Comparison of ENCODE assay signal across 9 cellular contexts in the genomic region with DNA sequence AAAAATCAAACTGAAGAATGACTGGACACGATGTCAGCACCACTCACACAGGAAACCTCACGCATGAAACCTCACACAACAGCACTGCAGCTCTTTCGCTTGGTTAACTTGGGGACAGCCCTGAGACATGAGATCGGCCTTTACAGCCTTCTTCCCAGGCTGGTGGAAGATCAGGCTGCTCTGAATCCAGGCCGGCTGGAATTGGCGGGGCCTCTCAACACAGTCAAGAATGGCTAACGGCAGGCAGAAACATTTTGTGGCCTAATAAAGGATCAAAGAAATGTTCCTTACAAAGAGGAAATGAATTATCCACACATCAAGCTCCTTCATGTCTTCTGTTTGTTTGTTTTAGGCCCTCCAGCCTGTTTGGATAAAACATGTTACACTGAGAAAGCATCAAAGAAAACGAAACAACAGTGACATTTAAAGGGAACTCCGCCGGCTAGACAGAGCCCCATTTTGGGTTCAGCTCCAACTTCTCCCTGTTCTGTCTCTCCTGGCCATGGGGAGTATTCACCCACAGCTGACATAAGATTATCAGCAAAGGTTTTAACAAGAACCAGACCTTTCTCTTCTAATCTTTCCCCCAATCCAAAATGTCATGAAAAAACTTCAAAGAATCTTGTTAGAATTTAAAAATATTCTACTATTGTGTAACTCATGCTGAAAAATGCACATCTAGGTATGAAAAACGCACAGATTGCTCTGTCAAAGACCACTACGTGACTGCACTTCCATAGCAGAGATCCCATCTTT.
A peak's percentile ranks its signal among the peaks of the same experiment; 100 is the strongest.
DNase-seq lines count a peak whose midpoint lies in the region; ATAC-seq and TF ChIP-seq lines count a peak whose summit lies in the region.
"Had no signal": no experiment of that assay in that cellular context is flagged by ENCODE, and none has a peak within 500 bp of the region (broad histone marks: within the 10 kb centered on the region; RNA-seq: fewer than 3 reads in every experiment).

No MANE protein-coding gene starts in this region.

- H3K4me3 Mint-ChIP-seq in CD8-positive, alpha-beta T cell: no peak overlapping the region

- H3K27me3 Mint-ChIP-seq in CD8-positive, alpha-beta T cell (ENCODE audit: low read depth): no peaks in the 10 kb centered on the region

- ATAC-seq in CD8-positive, alpha-beta T cell: peak; percentile 44
- peak in 2 of 4 donors; percentile 54 to 65 for ATAC-seq in psoas muscle
- no peak for ATAC-seq in GM18868 (IDR thresholded peaks at IDR 0.05; ENCODE audit: unreplicated experiment)
- ATAC-seq in HG03095 (IDR thresholded peaks at IDR 0.05; ENCODE audit: unreplicated experiment): no peak

- no peak overlapping the region for H3K4me3 ChIP-seq in CD8-positive, alpha-beta T cell (ENCODE audit: low read depth, low read length)
- H3K4me3 ChIP-seq in fibroblast of mammary gland (ENCODE audit: control insufficient read depth, low read depth, low read length): peak overlapping the region; percentile 3
- H3K4me3 ChIP-seq in psoas muscle: peak overlapping the region; percentile 49

- H3K36me3 ChIP-seq in CD8-positive, alpha-beta T cell (ENCODE audit: insufficient read depth, low read length): no peaks in the 10 kb centered on the region
- H3K36me3 ChIP-seq in psoas muscle (ENCODE audit: insufficient read depth in 1 of 2, low read depth in 1 of 2): no peaks in the 10 kb centered on the region

- no peak overlapping the region for H3K27ac Mint-ChIP-seq in CD8-positive, alpha-beta T cell

- in situ Hi-C loops in SK-MEL-5 (cut with HindIII; ENCODE audit: low pct_unique_long_range_greater_than_20kb, low sequenced_read_pairs) (no loop called here), ACHN (cut with HindIII; ENCODE audit: low pct_ligation_motif_present, low pct_unique_long_range_greater_than_20kb, low sequenced_read_pairs) (no loop called here)

- H3K27me3 ChIP-seq in CD8-positive, alpha-beta T cell (ENCODE audit: insufficient read depth, low read length): no peaks in the 10 kb centered on the region
- no peaks in the 10 kb centered on the region for H3K27me3 ChIP-seq in psoas muscle (ENCODE audit: insufficient read depth in 3 of 3, low read length in 2 of 3)

- no peak for DNase-seq in CD8-positive, alpha-beta T cell
- DNase-seq in SK-MEL-5 (ENCODE audit: low read depth, low spot score) (peak; percentile 13), fibroblast of mammary gland (ENCODE audit: low read depth) (peak; percentile 50), psoas muscle (no peak), ACHN (no peak)
- DNase-seq in activated CD4-positive, alpha-beta T cell treated with anti-CD3 and anti-CD28 coated beads, Interleukin-2, amount 50 U/mL, for 4 hours: no peak
- DNase-seq: RPMI8226 had no signal

- H3K4me1 Mint-ChIP-seq in CD8-positive, alpha-beta T cell (ENCODE audit: low read depth): peaks cover 11% of the 10 kb centered on the region

- CTCF ChIA-PET in CD8-positive, alpha-beta T cell (lab: Charles Lee): no interaction called here

- POLR2A ChIA-PET in CD8-positive, alpha-beta T cell (lab: Charles Lee): interaction anchor here (0.6 kb wide), 1 partner anchor 26 kb away, joined by 3 read pairs; no protein-coding TSS in a partner anchor

- peaks cover 10% of the 10 kb centered on the region for H3K4me1 ChIP-seq in CD8-positive, alpha-beta T cell (ENCODE audit: insufficient read depth, low read length)
- peaks cover 24% of the 10 kb centered on the region for H3K4me1 ChIP-seq in psoas muscle

- 40 to 65% (median 48%) methylated on average over 12 of the region's 12 CpGs for WGBS in psoas muscle, 3 donors

- TF ChIP-seq CTCF in CD8-positive, alpha-beta T cell (IDR thresholded peaks at IDR 0.05): no peak
- no peak for TF ChIP-seq CTCF in fibroblast of mammary gland (conservative IDR thresholded peaks at IDR 0.05; ENCODE audit: control insufficient read depth, insufficient read depth, low read depth, low read length)
- no peak for TF ChIP-seq CTCF in psoas muscle (IDR thresholded peaks at IDR 0.05)

- H3K9me3 ChIP-seq in CD8-positive, alpha-beta T cell (ENCODE audit: low read length): no peaks in the 10 kb centered on the region
- H3K9me3 ChIP-seq in psoas muscle: no peaks in the 10 kb centered on the region

- no peak overlapping the region for H3K27ac ChIP-seq in CD8-positive, alpha-beta T cell (ENCODE audit: low read depth, low read length)
- H3K27ac ChIP-seq in psoas muscle: peak overlapping the region; percentile 62

- H3K36me3 Mint-ChIP-seq in CD8-positive, alpha-beta T cell: peaks cover 20% of the 10 kb centered on the region

- intact Hi-C loops in CD8-positive, alpha-beta T cell (cut with DNase I, micrococcal nuclease): no loop called here
- intact Hi-C loops in psoas muscle (cut with DNase I): no loop called here

- no peaks in the 10 kb centered on the region for H3K9me3 Mint-ChIP-seq in CD8-positive, alpha-beta T cell

Comparison
In these comparisons a context has a peak if more than half of its experiments do, and no peak if none do; other contexts are left out.
1. DNase-seq: peak in SK-MEL-5 (single experiment) and fibroblast of mammary gland (single experiment); none in CD8-positive, alpha-beta T cell (0 of 7), psoas muscle (0 of 2), ACHN (single experiment) and activated CD4-positive, alpha-beta T cell treated with anti-CD3 and anti-CD28 coated beads, Interleukin-2, amount 50 U/mL, for 4 hours (0 of 2).